9 cellular contexts compared by ENCODE assay signal in genomic region chr4:54998991-54999390, GRCh38.
A peak's percentile ranks its signal among the peaks of the same experiment; 100 is the strongest.
DNase-seq lines count a peak whose midpoint lies in the region; ATAC-seq and TF ChIP-seq lines count a peak whose summit lies in the region.
"Had no signal": no experiment of that assay in that cellular context is flagged by ENCODE, and none has a peak within 500 bp of the region (broad histone marks: within the 10 kb centered on the region; RNA-seq: fewer than 3 reads in every experiment).

No MANE protein-coding gene starts in this region.

- intact Hi-C loops in left lung (cut with DNase I), result no loop called here

- DNase-seq in dermis blood vessel endothelial cell (peak; percentile 75), left lung (no peak), upper lobe of left lung (no peak), SIG-M5 (lab: John Stamatoyannopoulos, UW) (no peak)
- DNase-seq: activated CD4-positive, alpha-beta T cell treated with anti-CD3 and anti-CD28 coated beads for 1 hour; NCI-H524 treated with DMSO at 0.1 percent for 48 hours had no signal

- H3K9me3 ChIP-seq in OCI-LY3 (ENCODE audit: insufficient read depth, low read length) (no peaks in the 10 kb centered on the region), left lung (peaks cover 0 to 1% of the 10 kb centered on the region in 2 donors), upper lobe of left lung (no peaks in the 10 kb centered on the region)

- peak; percentile 57 for ATAC-seq in left lung
- ATAC-seq in upper lobe of left lung (ENCODE audit: low FRiP score in 2 of 2), result peak in 1 of 2 donors; percentile 63
- no peak for ATAC-seq in GM19467 (IDR thresholded peaks at IDR 0.05; ENCODE audit: unreplicated experiment)
- ATAC-seq in GM18870 (IDR thresholded peaks at IDR 0.05; ENCODE audit: unreplicated experiment), result no peak

- no peak overlapping the region for H3K4me3 ChIP-seq in OCI-LY3 (ENCODE audit: low read length)
- no peak overlapping the region for H3K4me3 ChIP-seq in left lung
- H3K4me3 ChIP-seq in upper lobe of left lung, result no peak overlapping the region

- H3K79me2 ChIP-seq in OCI-LY3 (ENCODE audit: low read length), result no peaks in the 10 kb centered on the region

- no peak for TF ChIP-seq EP300 in upper lobe of left lung (IDR thresholded peaks at IDR 0.05)

- no peak overlapping the region for H3K4me2 ChIP-seq in OCI-LY3 (ENCODE audit: low read length)

- no peak for TF ChIP-seq POLR2A in upper lobe of left lung (IDR thresholded peaks at IDR 0.05)

- H2AFZ ChIP-seq in OCI-LY3 (ENCODE audit: low read depth, low read length), result no peak overlapping the region

- H3K27ac ChIP-seq in OCI-LY3 (ENCODE audit: low read length) (no peak overlapping the region), left lung (no peak overlapping the region), upper lobe of left lung (no peak overlapping the region)

- H3K36me3 ChIP-seq in OCI-LY3 (replicated peaks; ENCODE audit: low read depth, low read length) (no peaks in the 10 kb centered on the region), left lung (no peaks in the 10 kb centered on the region), upper lobe of left lung (no peaks in the 10 kb centered on the region)

- no peaks in the 10 kb centered on the region for H4K20me1 ChIP-seq in OCI-LY3 (ENCODE audit: insufficient read depth, low read length)

- TF ChIP-seq CTCF in OCI-LY3 (IDR thresholded peaks at IDR 0.05; ENCODE audit: low read depth, low read length), result peak; percentile 29
- TF ChIP-seq CTCF in left lung (IDR thresholded peaks at IDR 0.05), result peak in 1 of 2 donors; percentile 48
- peak in 4 of 6 experiments; percentile 22 to 48 (median 38) for TF ChIP-seq CTCF in upper lobe of left lung (IDR thresholded peaks at IDR 0.05)

- peaks cover 23% of the 10 kb centered on the region for H3K4me1 ChIP-seq in OCI-LY3 (ENCODE audit: low read length)
- H3K4me1 ChIP-seq in left lung, result no peaks in the 10 kb centered on the region
- H3K4me1 ChIP-seq in upper lobe of left lung, result peaks cover 0 to 5% (median 0%) of the 10 kb centered on the region in 4 donors

- H3K9ac ChIP-seq in OCI-LY3 (ENCODE audit: low read length), result no peak overlapping the region

- H3K27me3 ChIP-seq in OCI-LY3 (ENCODE audit: low read depth, low read length) (no peaks in the 10 kb centered on the region), left lung (no peaks in the 10 kb centered on the region), upper lobe of left lung (no peaks in the 10 kb centered on the region)
